Comparison of ENCODE assay signal across 9 cellular contexts in genomic region chr6:116764961-116765841, GRCh38. TPM values are rescaled to one million over a fixed set of nuclear protein-coding genes. Genes with fewer than 3 reads are reported as not detected.
DNase-seq lines count a peak whose midpoint lies in the region; ATAC-seq and TF ChIP-seq lines count a peak whose summit lies in the region.
"Had no signal": no experiment of that assay in that cellular context is flagged by ENCODE, and none has a peak within 500 bp of the region (broad histone marks: within the 10 kb centered on the region; RNA-seq: fewer than 3 reads in every experiment).

FAM162B (minus strand) TSS chr6:116765719; CDS start chr6:116765576, 143 bp downstream.

- DNase-seq in GM13977 (ENCODE audit: low spot score) (peak; percentile 36), RWPE1 (ENCODE audit: low spot score) (peak; percentile 12), erythroblast (lab: John Stamatoyannopoulos, UW) (peak; percentile 24 to 34), aorta (peak in 1 of 2 donors; percentile 76), middle frontal gyrus (ENCODE audit: extremely low spot score, low spot score) (no peak), UCSD-AML1 (lab: John Stamatoyannopoulos, UW; ENCODE audit: unreplicated experiment) (no peak), LoVo (ENCODE audit: low spot score) (no peak)

- H3K36me3 ChIP-seq in mucosa of stomach (ENCODE audit: control insufficient read depth, insufficient read depth, low read length) (no peaks in the 10 kb centered on the region), aorta (ENCODE audit: control insufficient read depth in 1 of 2, insufficient read depth in 2 of 2, low read length in 1 of 2) (no peaks in the 10 kb centered on the region)

- POLR2A ChIA-PET in RWPE1 (lab: Yijun Ruan, JAX; ENCODE audit: low non-redundant PET) = no interaction called here

- H3K4me1 ChIP-seq in mucosa of stomach (ENCODE audit: control insufficient read depth, insufficient read depth, low read length) (no peaks in the 10 kb centered on the region), aorta (ENCODE audit: control insufficient read depth in 1 of 2, insufficient read depth in 2 of 2, low read length in 2 of 2) (no peaks in the 10 kb centered on the region)

- intact Hi-C loops in aorta (cut with DNase I) = no loop called here

- H3K4me3 ChIP-seq in mucosa of stomach (ENCODE audit: low read length) = peak within 1 kb of the TSS; percentile 28
- H3K4me3 ChIP-seq in aorta (ENCODE audit: low read length in 2 of 2) = peak within 1 kb of the TSS; percentile 27 to 42

- H3K27me3 ChIP-seq in mucosa of stomach (ENCODE audit: control insufficient read depth, insufficient read depth, low read length) = peaks cover 34% of the 10 kb centered on the region
- no peaks in the 10 kb centered on the region for H3K27me3 ChIP-seq in aorta (ENCODE audit: control insufficient read depth in 1 of 2, insufficient read depth in 2 of 2, low read length in 1 of 2)

- CTCF ChIA-PET in RWPE1 (lab: Yijun Ruan, JAX) = no interaction called here

- TF ChIP-seq CTCF in GM13977 (IDR thresholded peaks at IDR 0.05; ENCODE audit: extremely low read depth, insufficient read depth, missing control alignments) (no peak), RWPE1 (conservative IDR thresholded peaks at IDR 0.05; ENCODE audit: low read depth) (no peak)

- H3K27ac ChIP-seq in RWPE1 (no peak within 1 kb of the TSS), aorta (ENCODE audit: low read depth in 1 of 2, low read length in 2 of 2) (no peak within 1 kb of the TSS)

- no peaks in the 10 kb centered on the region for H3K9me3 ChIP-seq in mucosa of stomach (ENCODE audit: control insufficient read depth, low read length)
- no peaks in the 10 kb centered on the region for H3K9me3 ChIP-seq in aorta (ENCODE audit: control insufficient read depth, low read length)

- in situ Hi-C loops in GM13977 (cut with MboI; ENCODE audit: low pct_unique_long_range_greater_than_20kb, low sequenced_read_pairs, unreplicated experiment) = no loop called here

- TF ChIP-seq POLR2A in erythroblast (IDR thresholded peaks at IDR 0.05; ENCODE audit: low read length) = no peak

- no peak within 1 kb of the TSS for H3K9ac ChIP-seq in mucosa of stomach (ENCODE audit: low read length)

- ATAC-seq in aorta (ENCODE audit: low FRiP score) = peak; percentile 61

- WGBS in aorta, 2 donors = 1 to 2% methylated on average over 86 to 89 of the region's 89 CpGs

RNA-seq across cellular contexts. Expression of gene FAM162B, which starts in this region (rescaled TPM):
- 1 to 10 TPM; 3.2 to 6.2 TPM for total RNA-seq in aorta
- polyA plus RNA-seq in aorta = under 1 TPM in 1 of 2 donors, not detected in 1; 0.88 TPM
- total RNA-seq: myocyte had no signal

Comparison
In these comparisons a context has a peak if more than half of its experiments do, and no peak if none do; other contexts are left out.
1. DNase-seq: peak in GM13977 (single experiment), RWPE1 (single experiment) and erythroblast (2 of 2); none in middle frontal gyrus (single experiment), UCSD-AML1 (single experiment) and LoVo (single experiment).